7 cellular contexts compared by ENCODE assay signal in genomic region chr12:108618079-108618952, GRCh38. TPM values are rescaled to one million over a fixed set of nuclear protein-coding genes. Genes with fewer than 3 reads are reported as not detected.
A peak's percentile ranks its signal among the peaks of the same experiment; 100 is the strongest.
DNase-seq lines count a peak whose midpoint lies in the region; ATAC-seq and TF ChIP-seq lines count a peak whose summit lies in the region.

No MANE protein-coding gene starts in this region.

- H3K27ac Mint-ChIP-seq in activated CD4-positive, alpha-beta T cell treated with anti-CD3 and anti-CD28 coated beads for 36 hours: peak overlapping the region; percentile 62

- no peak overlapping the region for H3K4me3 ChIP-seq in choroid plexus epithelial cell (ENCODE audit: low read depth, low read length)

- H3K27me3 Mint-ChIP-seq in activated CD4-positive, alpha-beta T cell treated with anti-CD3 and anti-CD28 coated beads for 36 hours: no peaks in the 10 kb centered on the region

- intact Hi-C loops in activated CD4-positive, alpha-beta T cell treated with anti-CD3 and anti-CD28 coated beads for 36 hours (cut with DNase I, micrococcal nuclease): loop anchor here in 1 of 2 experiments (1.0 to 10.0 kb wide), 4 partner anchors 55 to 854 kb away; partner anchors contain the start of genes FICD and PRDM4

- DNase-seq in NCI-H510A treated with DMSO at 0.1 percent for 48 hours (lab: John Stamatoyannopoulos, UW): peak; percentile 63
- DNase-seq in activated CD4-positive, alpha-beta T cell treated with anti-CD3 and anti-CD28 coated beads for 36 hours: peak; percentile 88
- peak; percentile 90 for DNase-seq in choroid plexus epithelial cell (ENCODE audit: low read depth)
- peak; percentile 74 for DNase-seq in left lobe of liver (ENCODE audit: low spot score)
- peak; percentile 74 to 79 for DNase-seq in stimulated activated CD4-positive, alpha-beta T cell treated with anti-CD3 and anti-CD28 coated beads, Interleukin-4, amount 100 ng/mL, for 48 hours (ENCODE audit: low read depth in 2 of 2)

- CTCF ChIA-PET in activated CD4-positive, alpha-beta T cell treated with anti-CD3 and anti-CD28 coated beads for 36 hours (lab: Charles Lee): interaction anchor here (0.6 to 9.0 kb wide), 33 partner anchors 9 to 1511 kb away, joined by 3 to 270 read pairs (median 5); partner anchors contain the start of genes FICD, ISCU, SART3 and SELPLG

- peaks cover 40% of the 10 kb centered on the region for H3K4me1 Mint-ChIP-seq in activated CD4-positive, alpha-beta T cell treated with anti-CD3 and anti-CD28 coated beads for 36 hours

- peak; percentile 95 for TF ChIP-seq CTCF in choroid plexus epithelial cell (conservative IDR thresholded peaks at IDR 0.05; ENCODE audit: low read depth, low read length)

- H3K4me3 Mint-ChIP-seq in activated CD4-positive, alpha-beta T cell treated with anti-CD3 and anti-CD28 coated beads for 36 hours: no peak overlapping the region

- H3K36me3 Mint-ChIP-seq in activated CD4-positive, alpha-beta T cell treated with anti-CD3 and anti-CD28 coated beads for 36 hours (ENCODE audit: low read depth): peaks cover 30% of the 10 kb centered on the region

- POLR2A ChIA-PET in activated CD4-positive, alpha-beta T cell treated with anti-CD3 and anti-CD28 coated beads for 36 hours (lab: Charles Lee): interaction anchor here (0.6 to 2.1 kb wide), 7 partner anchors 10 to 56 kb away, joined by 3 to 8 read pairs (median 5); partner anchors contain the start of gene ISCU

- ATAC-seq in GM18498 (IDR thresholded peaks at IDR 0.05; ENCODE audit: unreplicated experiment): peak; percentile 49
- ATAC-seq in HG03378 (IDR thresholded peaks at IDR 0.05; ENCODE audit: unreplicated experiment): peak; percentile 37
- peak; percentile 46 for ATAC-seq in activated CD4-positive, alpha-beta T cell treated with anti-CD3 and anti-CD28 coated beads for 36 hours
- peak; percentile 96 for ATAC-seq in left lobe of liver

- peaks cover 9% of the 10 kb centered on the region for H3K9me3 Mint-ChIP-seq in activated CD4-positive, alpha-beta T cell treated with anti-CD3 and anti-CD28 coated beads for 36 hours (ENCODE audit: low read depth)

RNA-seq across cellular contexts. Expression of gene SELPLG, which starts 15.4 kb away (rescaled TPM):
- total RNA-seq in activated CD4-positive, alpha-beta T cell treated with anti-CD3 and anti-CD28 coated beads for 36 hours: 10 to 100 TPM; 31.0 to 36.9 TPM
- 2.4 TPM for total RNA-seq in left lobe of liver

RNA-seq across cellular contexts. Expression of gene TMEM119, which starts 20.4 kb away (rescaled TPM):
- total RNA-seq in activated CD4-positive, alpha-beta T cell treated with anti-CD3 and anti-CD28 coated beads for 36 hours: under 1 TPM; 0.21 to 0.28 TPM
- total RNA-seq in left lobe of liver: 0.23 TPM

RNA-seq across cellular contexts. Expression of gene ISCU, which starts 55.9 kb away (rescaled TPM):
- 10 to 100 TPM; 67.3 to 83.8 TPM for total RNA-seq in activated CD4-positive, alpha-beta T cell treated with anti-CD3 and anti-CD28 coated beads for 36 hours
- total RNA-seq in left lobe of liver: 45.2 TPM

RNA-seq across cellular contexts. Expression of gene SART3, which starts 57.3 kb away (rescaled TPM):
- 10 to 100 TPM; 69.3 to 87.1 TPM for total RNA-seq in activated CD4-positive, alpha-beta T cell treated with anti-CD3 and anti-CD28 coated beads for 36 hours
- total RNA-seq in left lobe of liver: 13.7 TPM

Comparison
In these comparisons a context has a peak if more than half of its experiments do, and no peak if none do; other contexts are left out.
1. ATAC-seq: peak in every context shown above with its lines; median percentile 96 in left lobe of liver; 49 in GM18498; 46 in activated CD4-positive, alpha-beta T cell treated with anti-CD3 and anti-CD28 coated beads for 36 hours; 37 in HG03378.